ENCODE assay signal across 1 cellular context in genomic region chrX:1453951-1454785, GRCh38.
TF ChIP-seq lines count a peak whose summit lies in the region.

No MANE protein-coding gene starts in this region.

TF ChIP-seq in HepG2, 621 proteins besides CTCF, POLR2A, EP300 and RAD21 (continued from another document and continues in another):
- TF ChIP-seq KIAA2018 (CRISPR knock-in tag; IDR thresholded peaks at IDR 0.05; ENCODE audit: borderline replicate concordance) (no peak), THAP9 (CRISPR knock-in tag; IDR thresholded peaks at IDR 0.05; ENCODE audit: borderline replicate concordance) (no peak), CREB1 (IDR thresholded peaks at IDR 0.05) (no peak), CREB1 (CRISPR knock-in tag; IDR thresholded peaks at IDR 0.05) (no peak), BCL6 (CRISPR knock-in tag; IDR thresholded peaks at IDR 0.05) (0 out of 2 replicates have a peak, but pooled peaks have one; percentile 25), CBX2 (IDR thresholded peaks at IDR 0.05; ENCODE audit: low read depth, low read length) (no peak), CBX2 (CRISPR knock-in tag; IDR thresholded peaks at IDR 0.05; ENCODE audit: low read depth) (no peak), ZNF766 (CRISPR knock-in tag; IDR thresholded peaks at IDR 0.05; ENCODE audit: borderline replicate concordance) (no peak), SP1 (IDR thresholded peaks at IDR 0.05) (no peak), SP1 (CRISPR knock-in tag; IDR thresholded peaks at IDR 0.05) (no peak), SOX13 (IDR thresholded peaks at IDR 0.05) (no peak), SOX13 (CRISPR knock-in tag; conservative IDR thresholded peaks at IDR 0.05 in 1 of 2, IDR thresholded peaks at IDR 0.05 in 1 of 2) (no peak), ZNF101 (CRISPR knock-in tag; IDR thresholded peaks at IDR 0.05; ENCODE audit: borderline replicate concordance, low read depth) (no peak), ZFP91 (CRISPR knock-in tag; IDR thresholded peaks at IDR 0.05; ENCODE audit: borderline replicate concordance) (peak; percentile 32; the same call in 1 of the 2 replicates), ZNF644 (CRISPR knock-in tag; IDR thresholded peaks at IDR 0.05; ENCODE audit: low read depth) (no peak), ZNF335 (CRISPR knock-in tag; IDR thresholded peaks at IDR 0.05) (no peak), SALL1 (CRISPR knock-in tag; IDR thresholded peaks at IDR 0.05) (peak; percentile 32; the same call in 1 of the 2 replicates), KLF9 (CRISPR knock-in tag; IDR thresholded peaks at IDR 0.05; ENCODE audit: low read depth) (no peak), DDIT3 (CRISPR knock-in tag; IDR thresholded peaks at IDR 0.05) (no peak), HMG20B (CRISPR knock-in tag; conservative IDR thresholded peaks at IDR 0.05) (no peak), ZFP62 (CRISPR knock-in tag; IDR thresholded peaks at IDR 0.05) (no peak), CENPT (CRISPR knock-in tag; IDR thresholded peaks at IDR 0.05; ENCODE audit: low read depth) (no peak), MATR3 (CRISPR knock-in tag; IDR thresholded peaks at IDR 0.05) (no peak), TBX2 (CRISPR knock-in tag; IDR thresholded peaks at IDR 0.05; ENCODE audit: borderline replicate concordance) (no peak), FOXJ3 (CRISPR knock-in tag; IDR thresholded peaks at IDR 0.05; ENCODE audit: borderline replicate concordance) (no peak), BCLAF1 (IDR thresholded peaks at IDR 0.05) (no peak), FOSL2 (CRISPR knock-in tag; IDR thresholded peaks at IDR 0.05) (no peak)
- TF ChIP-seq, protein P1, sequence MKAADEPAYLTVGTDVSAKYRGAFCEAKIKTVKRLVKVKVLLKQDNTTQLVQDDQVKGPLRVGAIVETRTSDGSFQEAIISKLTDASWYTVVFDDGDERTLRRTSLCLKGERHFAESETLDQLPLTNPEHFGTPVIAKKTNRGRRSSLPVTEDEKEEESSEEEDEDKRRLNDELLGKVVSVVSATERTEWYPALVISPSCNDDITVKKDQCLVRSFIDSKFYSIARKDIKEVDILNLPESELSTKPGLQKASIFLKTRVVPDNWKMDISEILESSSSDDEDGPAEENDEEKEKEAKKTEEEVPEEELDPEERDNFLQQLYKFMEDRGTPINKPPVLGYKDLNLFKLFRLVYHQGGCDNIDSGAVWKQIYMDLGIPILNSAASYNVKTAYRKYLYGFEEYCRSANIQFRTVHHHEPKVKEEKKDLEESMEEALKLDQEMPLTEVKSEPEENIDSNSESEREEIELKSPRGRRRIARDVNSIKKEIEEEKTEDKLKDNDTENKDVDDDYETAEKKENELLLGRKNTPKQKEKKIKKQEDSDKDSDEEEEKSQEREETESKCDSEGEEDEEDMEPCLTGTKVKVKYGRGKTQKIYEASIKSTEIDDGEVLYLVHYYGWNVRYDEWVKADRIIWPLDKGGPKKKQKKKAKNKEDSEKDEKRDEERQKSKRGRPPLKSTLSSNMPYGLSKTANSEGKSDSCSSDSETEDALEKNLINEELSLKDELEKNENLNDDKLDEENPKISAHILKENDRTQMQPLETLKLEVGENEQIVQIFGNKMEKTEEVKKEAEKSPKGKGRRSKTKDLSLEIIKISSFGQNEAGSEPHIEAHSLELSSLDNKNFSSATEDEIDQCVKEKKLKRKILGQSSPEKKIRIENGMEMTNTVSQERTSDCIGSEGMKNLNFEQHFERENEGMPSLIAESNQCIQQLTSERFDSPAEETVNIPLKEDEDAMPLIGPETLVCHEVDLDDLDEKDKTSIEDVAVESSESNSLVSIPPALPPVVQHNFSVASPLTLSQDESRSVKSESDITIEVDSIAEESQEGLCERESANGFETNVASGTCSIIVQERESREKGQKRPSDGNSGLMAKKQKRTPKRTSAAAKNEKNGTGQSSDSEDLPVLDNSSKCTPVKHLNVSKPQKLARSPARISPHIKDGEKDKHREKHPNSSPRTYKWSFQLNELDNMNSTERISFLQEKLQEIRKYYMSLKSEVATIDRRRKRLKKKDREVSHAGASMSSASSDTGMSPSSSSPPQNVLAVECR (CRISPR knock-in tag; IDR thresholded peaks at IDR 0.05; ENCODE audit: borderline replicate concordance) = no peak
- TF ChIP-seq, protein P2, sequence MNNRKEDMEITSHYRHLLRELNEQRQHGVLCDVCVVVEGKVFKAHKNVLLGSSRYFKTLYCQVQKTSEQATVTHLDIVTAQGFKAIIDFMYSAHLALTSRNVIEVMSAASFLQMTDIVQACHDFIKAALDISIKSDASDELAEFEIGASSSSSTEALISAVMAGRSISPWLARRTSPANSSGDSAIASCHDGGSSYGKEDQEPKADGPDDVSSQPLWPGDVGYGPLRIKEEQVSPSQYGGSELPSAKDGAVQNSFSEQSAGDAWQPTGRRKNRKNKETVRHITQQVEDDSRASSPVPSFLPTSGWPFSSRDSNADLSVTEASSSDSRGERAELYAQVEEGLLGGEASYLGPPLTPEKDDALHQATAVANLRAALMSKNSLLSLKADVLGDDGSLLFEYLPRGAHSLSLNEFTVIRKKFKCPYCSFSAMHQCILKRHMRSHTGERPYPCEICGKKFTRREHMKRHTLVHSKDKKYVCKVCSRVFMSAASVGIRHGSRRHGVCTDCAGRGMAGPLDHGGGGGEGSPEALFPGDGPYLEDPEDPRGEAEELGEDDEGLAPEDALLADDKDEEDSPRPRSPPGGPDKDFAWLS (CRISPR knock-in tag; IDR thresholded peaks at IDR 0.05; ENCODE audit: borderline replicate concordance) = no peak
- TF ChIP-seq, protein P3, sequence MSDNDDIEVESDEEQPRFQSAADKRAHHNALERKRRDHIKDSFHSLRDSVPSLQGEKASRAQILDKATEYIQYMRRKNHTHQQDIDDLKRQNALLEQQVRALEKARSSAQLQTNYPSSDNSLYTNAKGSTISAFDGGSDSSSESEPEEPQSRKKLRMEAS (IDR thresholded peaks at IDR 0.05) = no peak
- TF ChIP-seq, protein P4, sequence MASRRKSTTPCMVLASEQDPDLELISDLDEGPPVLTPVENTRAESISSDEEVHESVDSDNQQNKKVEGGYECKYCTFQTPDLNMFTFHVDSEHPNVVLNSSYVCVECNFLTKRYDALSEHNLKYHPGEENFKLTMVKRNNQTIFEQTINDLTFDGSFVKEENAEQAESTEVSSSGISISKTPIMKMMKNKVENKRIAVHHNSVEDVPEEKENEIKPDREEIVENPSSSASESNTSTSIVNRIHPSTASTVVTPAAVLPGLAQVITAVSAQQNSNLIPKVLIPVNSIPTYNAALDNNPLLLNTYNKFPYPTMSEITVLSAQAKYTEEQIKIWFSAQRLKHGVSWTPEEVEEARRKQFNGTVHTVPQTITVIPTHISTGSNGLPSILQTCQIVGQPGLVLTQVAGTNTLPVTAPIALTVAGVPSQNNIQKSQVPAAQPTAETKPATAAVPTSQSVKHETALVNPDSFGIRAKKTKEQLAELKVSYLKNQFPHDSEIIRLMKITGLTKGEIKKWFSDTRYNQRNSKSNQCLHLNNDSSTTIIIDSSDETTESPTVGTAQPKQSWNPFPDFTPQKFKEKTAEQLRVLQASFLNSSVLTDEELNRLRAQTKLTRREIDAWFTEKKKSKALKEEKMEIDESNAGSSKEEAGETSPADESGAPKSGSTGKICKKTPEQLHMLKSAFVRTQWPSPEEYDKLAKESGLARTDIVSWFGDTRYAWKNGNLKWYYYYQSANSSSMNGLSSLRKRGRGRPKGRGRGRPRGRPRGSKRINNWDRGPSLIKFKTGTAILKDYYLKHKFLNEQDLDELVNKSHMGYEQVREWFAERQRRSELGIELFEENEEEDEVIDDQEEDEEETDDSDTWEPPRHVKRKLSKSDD (CRISPR knock-in tag; IDR thresholded peaks at IDR 0.05; ENCODE audit: low read depth) = no peak
